Comparison of ENCODE assay signal across 32 cellular contexts in the genomic region with DNA sequence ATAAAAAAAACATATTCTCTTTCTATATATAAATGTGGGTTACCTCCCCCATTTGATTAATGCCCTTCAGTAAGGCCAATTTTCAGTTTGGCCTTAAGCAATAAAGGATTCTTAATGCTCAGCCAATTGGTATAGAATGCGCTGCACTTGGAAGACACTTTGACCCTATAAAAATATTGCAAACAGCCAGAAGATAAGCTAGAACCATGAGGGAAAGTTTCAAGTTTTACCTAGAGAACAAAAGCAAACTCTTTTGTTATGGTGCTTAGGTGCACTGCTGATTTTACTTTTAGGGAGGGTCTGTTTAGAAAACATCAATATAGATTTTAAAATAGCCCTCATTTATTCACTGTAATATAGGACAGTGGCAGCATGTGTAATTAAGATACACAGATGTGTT.
"Had no signal": no experiment of that assay in that cellular context is flagged by ENCODE, and none has a peak within 500 bp of the region (broad histone marks: within the 10 kb centered on the region; RNA-seq: fewer than 3 reads in every experiment).

No MANE protein-coding gene starts in this region.

- H3K36me3 ChIP-seq: MG63 had no signal

- H3K9ac ChIP-seq: KMS-11 had no signal

- H3K9me3 ChIP-seq: MG63 had no signal

- H3K4me2 ChIP-seq: KMS-11 had no signal

- DNase-seq: Karpas-422, Kasumi-1, MG63, MM.1S, MV-4-11, NCI-H1048, NCI-H1092, NCI-H1092 treated with DMSO at 0.1 percent for 48 hours, NCI-H1105, NCI-H1105 treated with DMSO at 0.1 percent for 48 hours, NCI-H1417 treated with DMSO at 0.1 percent for 48 hours, NCI-H1436, NCI-H1436 treated with DMSO at 0.1 percent for 48 hours, NCI-H146, NCI-H1694, NCI-H1694 treated with DMSO at 0.1 percent for 48 hours, NCI-H187, NCI-H187 treated with DMSO at 0.1 percent for 48 hours, NCI-H1930, NCI-H2029, NCI-H2029 treated with DMSO at 0.1 percent for 48 hours, NCI-H2081, NCI-H2081 treated with DMSO at 0.1 percent for 48 hours, NCI-H2107, NCI-H2227 treated with DMSO at 0.1 percent for 48 hours, NCI-H226, NCI-H345, NCI-H446, NCI-H446 treated with DMSO at 0.1 percent for 48 hours, NCI-H510A, NCI-H510A treated with DMSO at 0.1 percent for 48 hours had no signal

- H3K27ac ChIP-seq: KMS-11 had no signal

- H3K4me3 ChIP-seq: MG63 had no signal
